ENCODE assay signal across 22 cellular contexts in genomic region chr5:58921106-58921505, GRCh38.
A peak's percentile ranks its signal among the peaks of the same experiment; 100 is the strongest.
DNase-seq lines count a peak whose midpoint lies in the region; ATAC-seq, FAIRE-seq and TF ChIP-seq lines count a peak whose summit lies in the region.
"Had no signal": no experiment of that assay in that cellular context is flagged by ENCODE, and none has a peak within 500 bp of the region (broad histone marks: within the 10 kb centered on the region; RNA-seq: fewer than 3 reads in every experiment).

No MANE protein-coding gene starts in this region.

- H3K36me3 ChIP-seq in left ventricle myocardium inferior (no peaks in the 10 kb centered on the region), heart left ventricle (no peaks in the 10 kb centered on the region), aorta (ENCODE audit: control insufficient read depth in 1 of 2, insufficient read depth in 2 of 2, low read length in 1 of 2) (no peaks in the 10 kb centered on the region), HepG2 (replicated peaks in 1 of 2; ENCODE audit: control insufficient read depth in 1 of 2, insufficient read depth in 2 of 2, low read length in 2 of 2) (no peaks in the 10 kb centered on the region)
- H3K36me3 ChIP-seq: WERI-Rb-1 had no signal

- H3K9me3 ChIP-seq in left ventricle myocardium inferior (replicated peaks) (no peaks in the 10 kb centered on the region), heart left ventricle (no peaks in the 10 kb centered on the region), aorta (ENCODE audit: control insufficient read depth, low read length) (no peaks in the 10 kb centered on the region), HepG2 (ENCODE audit: low read length) (no peaks in the 10 kb centered on the region)

- H4K20me1 ChIP-seq in HepG2 (ENCODE audit: insufficient read depth, low read length): no peaks in the 10 kb centered on the region

- no peaks in the 10 kb centered on the region for H3K36me3 Mint-ChIP-seq in osteocyte (ENCODE audit: unreplicated experiment)
- H3K36me3 Mint-ChIP-seq: mesothelial cell of epicardium had no signal

- H3K9me3 Mint-ChIP-seq in osteocyte (ENCODE audit: unreplicated experiment): no peaks in the 10 kb centered on the region
- H3K9me3 Mint-ChIP-seq: mesothelial cell of epicardium; T-helper 1 cell treated with Interleukin-12 subunit alpha and Interleukin-12 subunit beta and Interleukin-4 antibody, amounts not matched to agents 30 μg/mL and 1 μg/mL, for 36 hours had no signal

- TF ChIP-seq EP300 in HepG2 (IDR thresholded peaks at IDR 0.05; ENCODE audit: low read depth in 2 of 2, low read length in 2 of 2) (no peak), HepG2 (CRISPR knock-in tag; IDR thresholded peaks at IDR 0.05; ENCODE audit: borderline replicate concordance) (no peak)

- no peak for FAIRE-seq in HepG2 (lab: Jason Lieb, UNC)
- FAIRE-seq: kidney had no signal

- H3K4me1 ChIP-seq in left ventricle myocardium inferior (peaks cover 46% of the 10 kb centered on the region), heart left ventricle (peaks cover 0 to 27% (median 1%) of the 10 kb centered on the region in 12 donors), aorta (ENCODE audit: control insufficient read depth in 1 of 2, insufficient read depth in 2 of 2, low read length in 2 of 2) (peaks cover 3 to 16% of the 10 kb centered on the region in 2 donors), HepG2 (ENCODE audit: insufficient read depth, low read length) (no peaks in the 10 kb centered on the region)

- H3K79me2 ChIP-seq in HepG2 (ENCODE audit: insufficient read depth, low read length): no peaks in the 10 kb centered on the region

- no peak overlapping the region for H3K9ac ChIP-seq in HepG2 (ENCODE audit: insufficient read depth, low read depth, low read length)

- H3K4me3 ChIP-seq in left ventricle myocardium inferior: no peak overlapping the region
- H3K4me3 ChIP-seq in heart left ventricle: no peak overlapping the region
- no peak overlapping the region for H3K4me3 ChIP-seq in aorta (ENCODE audit: low read length in 2 of 2)
- no peak overlapping the region for H3K4me3 ChIP-seq in HepG2 (replicated peaks in 1 of 3; ENCODE audit: insufficient read depth in 1 of 3, low read depth in 2 of 3, low read length in 3 of 3)
- H3K4me3 ChIP-seq: skin epidermis had no signal

- no peaks in the 10 kb centered on the region for H3K27me3 Mint-ChIP-seq in osteocyte (ENCODE audit: unreplicated experiment)

- POLR2A ChIA-PET in HepG2 (lab: Yijun Ruan, JAX): no interaction called here

- TF ChIP-seq RAD21 in HepG2 (CRISPR knock-in tag; IDR thresholded peaks at IDR 0.05): no peak

- H3K4me1 Mint-ChIP-seq in osteocyte (ENCODE audit: unreplicated experiment): peaks cover 10% of the 10 kb centered on the region

- H3K27me3 ChIP-seq in left ventricle myocardium inferior (ENCODE audit: low read depth) (no peaks in the 10 kb centered on the region), heart left ventricle (no peaks in the 10 kb centered on the region), aorta (ENCODE audit: control insufficient read depth in 1 of 2, insufficient read depth in 2 of 2, low read length in 1 of 2) (no peaks in the 10 kb centered on the region), HepG2 (ENCODE audit: control insufficient read depth in 1 of 2, insufficient read depth in 2 of 2, low read length in 2 of 2) (no peaks in the 10 kb centered on the region)

- intact Hi-C loops in left ventricle myocardium inferior (cut with micrococcal nuclease) (no loop called here), heart left ventricle (cut with DNase I) (loop anchor here in 1 of 10 donors (10.0 kb wide), 1 partner anchor 234 kb away; no protein-coding TSS in a partner anchor), aorta (cut with DNase I) (no loop called here), HepG2 (cut with micrococcal nuclease; ENCODE audit: unreplicated experiment) (no loop called here)

- H3K27ac ChIP-seq in left ventricle myocardium inferior (replicated peaks): peak overlapping the region; percentile 1
- H3K27ac ChIP-seq in heart left ventricle: peak overlapping the region in 3 of 12 donors; percentile 4 to 84 (median 35)
- H3K27ac ChIP-seq in aorta (ENCODE audit: low read depth in 1 of 2, low read length in 2 of 2): peak overlapping the region; percentile 51 to 96
- no peak overlapping the region for H3K27ac ChIP-seq in HepG2 (ENCODE audit: extremely low read length, insufficient read depth, low read length)
- H3K27ac ChIP-seq: WERI-Rb-1 had no signal

- no peak for ATAC-seq in heart left ventricle
- no peak for ATAC-seq in aorta (ENCODE audit: low FRiP score)
- no peak for ATAC-seq in GM21515 (IDR thresholded peaks at IDR 0.05; ENCODE audit: unreplicated experiment)
- no peak for ATAC-seq in HepG2

- in situ Hi-C loops in HepG2 (cut with HindIII; ENCODE audit: extremely low pct_ligation_motif_present, low pct_unique_long_range_greater_than_20kb): no loop called here

- DNase-seq in left ventricle myocardium inferior: no peak
- no peak for DNase-seq in heart left ventricle
- DNase-seq in foreskin melanocyte: peak; percentile 75
- DNase-seq in osteocyte (ENCODE audit: extremely low spot score, unreplicated experiment): no peak
- DNase-seq in aorta: no peak
- DNase-seq in NCI-H82 (lab: John Stamatoyannopoulos, UW): no peak
- DNase-seq in HepG2 (ENCODE audit: low spot score): no peak
- DNase-seq: activated effector memory CD4-positive, alpha-beta T cell treated with anti-CD3 and anti-CD28 coated beads, Interleukin-2, amount 50 U/mL, for 16 hours; amniotic stem cell; C1 segment of cervical spinal cord; DMS 273 treated with DMSO at 0.1 percent for 48 hours; hippocampal formation; IMR-90; kidney; NCI-H2029; NCI-H524; SHP77; WERI-Rb-1 had no signal

- TF ChIP-seq POLR2A in heart left ventricle (IDR thresholded peaks at IDR 0.05) (no peak), HepG2 (IDR thresholded peaks at IDR 0.05; ENCODE audit: insufficient read depth in 1 of 2, low read depth in 2 of 2, low read length in 2 of 2) (no peak)

- CTCF ChIA-PET in HepG2 (lab: Yijun Ruan, JAX; ENCODE audit: low intra/inter-chr PET ratio, low total read pairs): no interaction called here

- H3K4me2 ChIP-seq in HepG2 (ENCODE audit: low read depth, low read length): no peak overlapping the region

- TF ChIP-seq CTCF in left ventricle myocardium inferior (IDR thresholded peaks at IDR 0.05; ENCODE audit: borderline replicate concordance) (no peak), heart left ventricle (IDR thresholded peaks at IDR 0.05) (no peak), osteocyte (IDR thresholded peaks at IDR 0.05) (no peak), HepG2 (CRISPR knock-in tag; IDR thresholded peaks at IDR 0.05) (no peak)

- H3K4me3 Mint-ChIP-seq in osteocyte (ENCODE audit: unreplicated experiment): no peak overlapping the region
- H3K4me3 Mint-ChIP-seq: mesothelial cell of epicardium; T-helper 1 cell treated with Interleukin-12 subunit alpha and Interleukin-12 subunit beta and Interleukin-4 antibody, amounts not matched to agents 30 μg/mL and 1 μg/mL, for 36 hours had no signal

- H2AFZ ChIP-seq in HepG2 (ENCODE audit: low read length): no peak overlapping the region

- no TSS peak for BruUV-seq in HepG2 (replicated peaks; lab: Mats Ljungman, UMichigan)

- WGBS in heart left ventricle, 4 donors: 45 to 64% (median 54%) methylated on average over 1 of the region's 1 CpG
- 4 to 6% methylated on average over 1 of the region's 1 CpG for WGBS in aorta, 2 donors
- 2% methylated on average over 1 of the region's 1 CpG for WGBS in HepG2 (ENCODE audit: low lambda C conversion rate)

- H3K27ac Mint-ChIP-seq in osteocyte (ENCODE audit: unreplicated experiment): peak overlapping the region; percentile 13
- H3K27ac Mint-ChIP-seq: mesothelial cell of epicardium; T-helper 1 cell treated with Interleukin-12 subunit alpha and Interleukin-12 subunit beta and Interleukin-4 antibody, amounts not matched to agents 30 μg/mL and 1 μg/mL, for 36 hours had no signal

TF ChIP-seq in HepG2, 621 proteins besides CTCF, POLR2A, EP300 and RAD21 (continues in another document):
- TF ChIP-seq POLR2G (IDR thresholded peaks at IDR 0.05; ENCODE audit: low read depth, low read length): no peak
- TF ChIP-seq GABPA (IDR thresholded peaks at IDR 0.05; ENCODE audit: low read depth, low read length): no peak
- no peak for TF ChIP-seq GABPA (CRISPR knock-in tag; IDR thresholded peaks at IDR 0.05; ENCODE audit: low read depth)
- TF ChIP-seq ZNF275 (CRISPR knock-in tag; IDR thresholded peaks at IDR 0.05; ENCODE audit: borderline replicate concordance): no peak
- TF ChIP-seq ZNF605 (CRISPR knock-in tag; IDR thresholded peaks at IDR 0.05): no peak
- no peak for TF ChIP-seq NR3C1 (CRISPR knock-in tag; IDR thresholded peaks at IDR 0.05)
- TF ChIP-seq ZNF556 (CRISPR knock-in tag; IDR thresholded peaks at IDR 0.05; ENCODE audit: borderline replicate concordance): no peak
